In genomic region chr19:18437481-18438330, GRCh38 we compare ENCODE assay signal across 8 cellular contexts. TPM values are rescaled to one million over a fixed set of nuclear protein-coding genes. Genes with fewer than 3 reads are reported as not detected.
DNase-seq lines count a peak whose midpoint lies in the region; ATAC-seq and TF ChIP-seq lines count a peak whose summit lies in the region.

ISYNA1 (minus strand) TSS chr19:18438133; CDS start chr19:18437979, 154 bp downstream.

- H3K36me3 ChIP-seq in GM06990 (ENCODE audit: control insufficient read depth, insufficient read depth, low read length) (peaks cover 1% of the 10 kb centered on the region; the same call in 1 of the 2 replicates), mucosa of descending colon (ENCODE audit: low read depth) (no peaks in the 10 kb centered on the region)

- intact Hi-C loops in mucosa of descending colon (cut with DNase I, micrococcal nuclease): no loop called here

- peak; percentile 66 for DNase-seq in GM06990 (ENCODE audit: extremely low read depth, insufficient read length)
- peak; percentile 33 for DNase-seq in NCI-H1092 (lab: John Stamatoyannopoulos, UW)
- peak; percentile 79 for DNase-seq in activated CD8-positive, alpha-beta memory T cell treated with anti-CD3 and anti-CD28 coated beads for 24 hours
- DNase-seq in epidermal melanocyte (ENCODE audit: insufficient read length, low spot score): peak; percentile 71
- DNase-seq in mucosa of descending colon: peak; percentile 55 to 79 (median 73)
- peak in 8 of 49 donors; percentile 14 to 87 (median 33) for DNase-seq in substantia nigra (lab: John Stamatoyannopoulos, UW)
- DNase-seq in NCI-H187 (lab: John Stamatoyannopoulos, UW): no peak

- peaks cover 18% of the 10 kb centered on the region for H3K4me1 ChIP-seq in mucosa of descending colon (ENCODE audit: low read depth)

- H3K27ac ChIP-seq in substantia nigra (ENCODE audit: low read depth, low read length, poor library complexity, severe bottlenecking): peak within 1 kb of the TSS; percentile 21

- TF ChIP-seq CTCF in GM06990 (IDR thresholded peaks at IDR 0.05; ENCODE audit: insufficient read depth, low read length, poor library complexity, severe bottlenecking) (no peak), mucosa of descending colon (IDR thresholded peaks at IDR 0.05) (no peak)

- peak; percentile 32 for ATAC-seq in mucosa of descending colon
- ATAC-seq in GM21529 (IDR thresholded peaks at IDR 0.05; ENCODE audit: unreplicated experiment): no peak

- no peaks in the 10 kb centered on the region for H3K9me3 ChIP-seq in mucosa of descending colon

- H3K4me3 ChIP-seq in GM06990 (replicated peaks; ENCODE audit: low read depth, low read length): peak within 1 kb of the TSS; percentile 60
- H3K4me3 ChIP-seq in mucosa of descending colon: no peak within 1 kb of the TSS

- no peaks in the 10 kb centered on the region for H3K27me3 ChIP-seq in GM06990 (replicated peaks; ENCODE audit: control insufficient read depth, insufficient read depth, low read length)

RNA-seq across cellular contexts. Expression of gene ISYNA1, which starts in this region (rescaled TPM):
- 10 to 100 TPM; 10.2 to 20.0 (median 13.2) TPM for total RNA-seq in mucosa of descending colon

Comparison
In these comparisons a context has a peak if more than half of its experiments do, and no peak if none do; other contexts are left out.
1. DNase-seq: peak in GM06990 (single experiment), NCI-H1092 (single experiment), activated CD8-positive, alpha-beta memory T cell treated with anti-CD3 and anti-CD28 coated beads for 24 hours (single experiment), epidermal melanocyte (single experiment) and mucosa of descending colon (3 of 3); none in NCI-H187 (0 of 2).